Comparison of ENCODE assay signal across 14 cellular contexts in the genomic region with DNA sequence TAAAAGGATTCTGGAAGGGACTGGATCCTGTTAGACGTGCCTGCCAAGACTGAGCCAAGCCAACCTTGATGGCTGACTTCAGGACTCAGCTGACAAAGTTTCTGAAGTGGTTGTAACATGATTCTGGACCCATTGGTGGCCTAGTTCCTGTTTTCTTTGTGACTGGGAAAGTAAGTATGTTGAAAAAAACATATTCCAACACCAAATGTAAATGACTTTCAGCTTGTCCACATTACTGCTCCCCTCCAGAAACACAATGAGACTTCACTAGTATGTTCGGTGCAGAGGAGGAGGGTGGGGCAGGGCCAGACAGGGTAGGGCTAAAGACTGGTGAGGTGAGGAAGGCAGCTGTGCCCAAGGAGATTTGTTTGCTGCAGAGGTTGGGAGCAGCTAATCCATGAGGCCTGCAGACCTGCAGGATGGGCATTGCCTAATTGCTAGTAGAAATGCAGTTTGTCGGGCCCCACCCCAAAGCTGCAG. TPM values are rescaled to one million over a fixed set of nuclear protein-coding genes. Genes with fewer than 3 reads are reported as not detected.
DNase-seq lines count a peak whose midpoint lies in the region; ATAC-seq and TF ChIP-seq lines count a peak whose summit lies in the region.
"Had no signal": no experiment of that assay in that cellular context is flagged by ENCODE, and none has a peak within 500 bp of the region (broad histone marks: within the 10 kb centered on the region; RNA-seq: fewer than 3 reads in every experiment).

No MANE protein-coding gene starts in this region.

- H3K9me3 ChIP-seq in esophagus (ENCODE audit: control insufficient read depth in 2 of 2, insufficient read depth in 1 of 2, low read depth in 1 of 2, low read length in 1 of 2) (no peaks in the 10 kb centered on the region), liver (ENCODE audit: control insufficient read depth in 4 of 4, low read length in 3 of 4) (no peaks in the 10 kb centered on the region)
- H3K9me3 ChIP-seq: sigmoid colon, uterus had no signal

- peak; percentile 49 for ATAC-seq in Right ventricle myocardium inferior
- no peak for ATAC-seq in GM21528 (IDR thresholded peaks at IDR 0.05; ENCODE audit: low FRiP score, unreplicated experiment)
- no peak for ATAC-seq in activated CD4-positive, CD25-positive, alpha-beta regulatory T cell treated with anti-CD3 and anti-CD28 coated beads, Interleukin-2, amount 50 U/mL, for 24 hours

- H3K27me3 ChIP-seq in esophagus (ENCODE audit: control insufficient read depth in 1 of 2, insufficient read depth in 2 of 2, low read length in 2 of 2) (no peaks in the 10 kb centered on the region), liver (ENCODE audit: control insufficient read depth in 4 of 4, insufficient read depth in 4 of 4, low read length in 3 of 4) (no peaks in the 10 kb centered on the region)
- H3K27me3 ChIP-seq: sigmoid colon, uterus had no signal

- H3K36me3 ChIP-seq in esophagus (ENCODE audit: control insufficient read depth in 2 of 2, insufficient read depth in 2 of 2, low read length in 1 of 2) (peaks cover 6% of the 10 kb centered on the region in 2 donors), liver (ENCODE audit: control insufficient read depth in 4 of 4, insufficient read depth in 3 of 4, low read depth in 1 of 4, low read length in 3 of 4) (peaks cover 4 to 42% (median 18%) of the 10 kb centered on the region in 4 donors)
- H3K36me3 ChIP-seq: uterus had no signal

- peak overlapping the region; percentile 89 to 94 for H3K27ac ChIP-seq in esophagus (ENCODE audit: low read depth in 2 of 2, low read length in 1 of 2)
- H3K27ac ChIP-seq in liver (ENCODE audit: low read depth in 1 of 2, low read length in 2 of 2) = peak overlapping the region; percentile 87 to 96
- H3K27ac ChIP-seq: uterus had no signal

- 41 to 56% methylated on average over 3 of the region's 3 CpGs for WGBS in esophagus, 2 donors
- 25% methylated on average over 3 of the region's 3 CpGs for WGBS in liver

- H3K4me3 ChIP-seq in esophagus (ENCODE audit: low read depth in 1 of 2, low read length in 2 of 2) = no peak overlapping the region
- H3K4me3 ChIP-seq in liver (ENCODE audit: low read depth in 1 of 3, low read length in 3 of 3) = no peak overlapping the region
- H3K4me3 ChIP-seq: sigmoid colon, uterus had no signal

- peak overlapping the region in 1 of 2 donors; percentile 28 for H3K9ac ChIP-seq in liver (ENCODE audit: low read depth in 1 of 2, low read length in 2 of 2)

- peaks cover 0 to 11% of the 10 kb centered on the region in 2 donors for H3K4me1 ChIP-seq in esophagus (ENCODE audit: control insufficient read depth in 2 of 2, insufficient read depth in 2 of 2, low read length in 1 of 2)
- H3K4me1 ChIP-seq in liver (ENCODE audit: control insufficient read depth in 4 of 4, insufficient read depth in 4 of 4, low read length in 3 of 4) = peaks cover 17 to 45% (median 27%) of the 10 kb centered on the region in 4 donors

- intact Hi-C loops in Right ventricle myocardium inferior (cut with DNase I) = no loop called here
- intact Hi-C loops in cardiac septum (cut with DNase I) = no loop called here

- no peak for DNase-seq in Right ventricle myocardium inferior (ENCODE audit: missing footprints)
- no peak for DNase-seq in cardiac septum (ENCODE audit: low spot score)
- DNase-seq in HCEC 1CT = no peak
- DNase-seq in NK-92 (lab: John Stamatoyannopoulos, UW; ENCODE audit: unreplicated experiment) = no peak
- DNase-seq: EL, KG1, NCI-H2171, OCI-M1, sigmoid colon, uterus had no signal

- TF ChIP-seq RAD21 in liver (IDR thresholded peaks at IDR 0.05) = no peak

- no peak for TF ChIP-seq CTCF in liver (IDR thresholded peaks at IDR 0.05; ENCODE audit: low read depth, low read length, missing input control)

TF ChIP-seq in liver, 16 proteins besides CTCF, POLR2A, EP300 and RAD21:
- peak in 1 of 2 donors; percentile 2 for TF ChIP-seq HNF4A (conservative IDR thresholded peaks at IDR 0.05)
- TF ChIP-seq TAF1 (conservative IDR thresholded peaks at IDR 0.05) = no peak

RNA-seq across cellular contexts. Expression of a gene that starts 26.4 kb away (rescaled TPM):
- total RNA-seq in Right ventricle myocardium inferior (96.0 TPM), cardiac septum (74.8 TPM), liver (10 to 100 TPM; 27.0 to 55.1 TPM)
- polyA plus RNA-seq in esophagus (10 to 100 TPM; 30.1 to 32.9 TPM), liver (10 to 100 TPM; 30.2 to 83.7 TPM)

RNA-seq across cellular contexts. Expression of a gene that starts 36.1 kb away (rescaled TPM):
- 24.2 TPM for total RNA-seq in Right ventricle myocardium inferior
- total RNA-seq in cardiac septum = 32.1 TPM
- polyA plus RNA-seq in esophagus = 10 to 100 TPM; 11.8 to 15.8 TPM
- total RNA-seq in liver = 10 to 100 TPM; 15.6 to 22.9 TPM
- polyA plus RNA-seq in liver = 10 to 100 TPM in 1 of 2 donors, 1 to 10 TPM in 1; 9.7 to 13.6 TPM

RNA-seq across cellular contexts. Expression of a gene that starts 44.8 kb away (rescaled TPM):
- total RNA-seq in Right ventricle myocardium inferior (200 TPM), cardiac septum (87.6 TPM), liver (1 to 10 TPM in 1 of 2 donors, under 1 TPM in 1; 0.28 to 2.3 TPM)
- polyA plus RNA-seq in esophagus (10 to 100 TPM; 34.2 to 47.3 TPM), liver (1 to 10 TPM; 1.1 to 1.6 TPM)

RNA-seq across cellular contexts. Expression of a gene that starts 48.0 kb away (rescaled TPM):
- total RNA-seq in Right ventricle myocardium inferior = 6.7 TPM
- 6.4 TPM for total RNA-seq in cardiac septum
- polyA plus RNA-seq in esophagus = 1 to 10 TPM; 5.9 to 8.8 TPM
- 10 to 100 TPM in 1 of 2 donors, 1 to 10 TPM in 1; 4.4 to 51.4 TPM for total RNA-seq in liver
- 10 to 100 TPM; 43.2 to 46.5 TPM for polyA plus RNA-seq in liver

Comparison
In these comparisons a context has a peak if more than half of its experiments do, and no peak if none do; other contexts are left out.
1. RNA of a gene that starts 44.8 kb away (total RNA-seq): 200 TPM in Right ventricle myocardium inferior (single experiment) and 87.6 TPM in cardiac septum (single experiment); 0.28 to 2.3 TPM in liver; every median in the first group is over 10 times any median in the second.